Comparison of ENCODE assay signal across 1 cellular context in the genomic region with DNA sequence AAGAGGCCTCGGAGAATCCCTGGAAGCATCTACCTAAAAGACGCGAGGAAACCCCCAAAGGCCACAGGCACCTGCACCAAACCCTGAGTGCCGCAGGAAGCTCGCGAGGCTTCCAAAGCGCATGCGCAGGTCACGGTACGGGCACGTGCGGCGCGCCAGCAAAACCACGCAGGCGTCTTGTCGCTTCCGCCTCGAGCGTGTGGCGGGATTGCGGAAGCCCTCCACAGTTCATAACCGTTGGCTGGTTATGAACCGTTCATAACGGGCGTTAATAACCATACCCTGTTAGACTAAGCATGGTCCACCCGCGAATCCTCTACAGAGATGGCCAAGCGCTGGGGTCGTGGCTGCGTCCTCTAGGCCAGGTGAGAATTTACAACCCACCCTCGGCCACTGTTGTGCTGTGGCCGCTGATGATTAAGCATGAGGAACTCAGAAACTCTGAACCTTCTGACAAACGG.
TF ChIP-seq lines count a peak whose summit lies in the region.

No MANE protein-coding gene starts in this region.

TF ChIP-seq in GM12878, 131 proteins besides CTCF, POLR2A, EP300 and RAD21 (continued from another document and continues in another):
- TF ChIP-seq, protein P1, sequence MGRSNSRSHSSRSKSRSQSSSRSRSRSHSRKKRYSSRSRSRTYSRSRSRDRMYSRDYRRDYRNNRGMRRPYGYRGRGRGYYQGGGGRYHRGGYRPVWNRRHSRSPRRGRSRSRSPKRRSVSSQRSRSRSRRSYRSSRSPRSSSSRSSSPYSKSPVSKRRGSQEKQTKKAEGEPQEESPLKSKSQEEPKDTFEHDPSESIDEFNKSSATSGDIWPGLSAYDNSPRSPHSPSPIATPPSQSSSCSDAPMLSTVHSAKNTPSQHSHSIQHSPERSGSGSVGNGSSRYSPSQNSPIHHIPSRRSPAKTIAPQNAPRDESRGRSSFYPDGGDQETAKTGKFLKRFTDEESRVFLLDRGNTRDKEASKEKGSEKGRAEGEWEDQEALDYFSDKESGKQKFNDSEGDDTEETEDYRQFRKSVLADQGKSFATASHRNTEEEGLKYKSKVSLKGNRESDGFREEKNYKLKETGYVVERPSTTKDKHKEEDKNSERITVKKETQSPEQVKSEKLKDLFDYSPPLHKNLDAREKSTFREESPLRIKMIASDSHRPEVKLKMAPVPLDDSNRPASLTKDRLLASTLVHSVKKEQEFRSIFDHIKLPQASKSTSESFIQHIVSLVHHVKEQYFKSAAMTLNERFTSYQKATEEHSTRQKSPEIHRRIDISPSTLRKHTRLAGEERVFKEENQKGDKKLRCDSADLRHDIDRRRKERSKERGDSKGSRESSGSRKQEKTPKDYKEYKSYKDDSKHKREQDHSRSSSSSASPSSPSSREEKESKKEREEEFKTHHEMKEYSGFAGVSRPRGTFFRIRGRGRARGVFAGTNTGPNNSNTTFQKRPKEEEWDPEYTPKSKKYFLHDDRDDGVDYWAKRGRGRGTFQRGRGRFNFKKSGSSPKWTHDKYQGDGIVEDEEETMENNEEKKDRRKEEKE (IDR thresholded peaks at IDR 0.05) = peak; percentile 66; the same call in 1 of the 2 replicates
- no peak; the same call in 1 of the 2 replicates for TF ChIP-seq NR2C1 (IDR thresholded peaks at IDR 0.05)
- no peak for TF ChIP-seq IKZF2 (IDR thresholded peaks at IDR 0.05)
- TF ChIP-seq POU2F2 (IDR thresholded peaks at IDR 0.05; ENCODE audit: borderline replicate concordance, low read depth, low read length) = peak; percentile 77; the same call in 2 of the 3 replicates
- TF ChIP-seq NFIC (IDR thresholded peaks at IDR 0.05; ENCODE audit: low read depth, low read length) = no peak
- no peak for TF ChIP-seq EZH2 (IDR thresholded peaks at IDR 0.05; ENCODE audit: borderline replicate concordance, control insufficient read depth, low read depth, low read length)
- peak; percentile 40; the same call in 1 of the 2 replicates for TF ChIP-seq CREM (IDR thresholded peaks at IDR 0.05; ENCODE audit: low read depth)
- TF ChIP-seq, protein P2, sequence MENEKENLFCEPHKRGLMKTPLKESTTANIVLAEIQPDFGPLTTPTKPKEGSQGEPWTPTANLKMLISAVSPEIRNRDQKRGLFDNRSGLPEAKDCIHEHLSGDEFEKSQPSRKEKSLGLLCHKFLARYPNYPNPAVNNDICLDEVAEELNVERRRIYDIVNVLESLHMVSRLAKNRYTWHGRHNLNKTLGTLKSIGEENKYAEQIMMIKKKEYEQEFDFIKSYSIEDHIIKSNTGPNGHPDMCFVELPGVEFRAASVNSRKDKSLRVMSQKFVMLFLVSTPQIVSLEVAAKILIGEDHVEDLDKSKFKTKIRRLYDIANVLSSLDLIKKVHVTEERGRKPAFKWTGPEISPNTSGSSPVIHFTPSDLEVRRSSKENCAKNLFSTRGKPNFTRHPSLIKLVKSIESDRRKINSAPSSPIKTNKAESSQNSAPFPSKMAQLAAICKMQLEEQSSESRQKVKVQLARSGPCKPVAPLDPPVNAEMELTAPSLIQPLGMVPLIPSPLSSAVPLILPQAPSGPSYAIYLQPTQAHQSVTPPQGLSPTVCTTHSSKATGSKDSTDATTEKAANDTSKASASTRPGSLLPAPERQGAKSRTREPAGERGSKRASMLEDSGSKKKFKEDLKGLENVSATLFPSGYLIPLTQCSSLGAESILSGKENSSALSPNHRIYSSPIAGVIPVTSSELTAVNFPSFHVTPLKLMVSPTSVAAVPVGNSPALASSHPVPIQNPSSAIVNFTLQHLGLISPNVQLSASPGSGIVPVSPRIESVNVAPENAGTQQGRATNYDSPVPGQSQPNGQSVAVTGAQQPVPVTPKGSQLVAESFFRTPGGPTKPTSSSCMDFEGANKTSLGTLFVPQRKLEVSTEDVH (IDR thresholded peaks at IDR 0.05; ENCODE audit: low read depth, partially characterized antibody) = peak; percentile 55
- no peak for TF ChIP-seq PML (IDR thresholded peaks at IDR 0.05; ENCODE audit: low read length)
- TF ChIP-seq NRF1 (conservative IDR thresholded peaks at IDR 0.05; ENCODE audit: low read depth, low read length) = peak; percentile 73
- no peak for TF ChIP-seq TARDBP (IDR thresholded peaks at IDR 0.05; ENCODE audit: borderline replicate concordance)
- TF ChIP-seq ZNF384 (IDR thresholded peaks at IDR 0.05; ENCODE audit: borderline replicate concordance, low read depth, low read length) = no peak
- TF ChIP-seq, protein P3, sequence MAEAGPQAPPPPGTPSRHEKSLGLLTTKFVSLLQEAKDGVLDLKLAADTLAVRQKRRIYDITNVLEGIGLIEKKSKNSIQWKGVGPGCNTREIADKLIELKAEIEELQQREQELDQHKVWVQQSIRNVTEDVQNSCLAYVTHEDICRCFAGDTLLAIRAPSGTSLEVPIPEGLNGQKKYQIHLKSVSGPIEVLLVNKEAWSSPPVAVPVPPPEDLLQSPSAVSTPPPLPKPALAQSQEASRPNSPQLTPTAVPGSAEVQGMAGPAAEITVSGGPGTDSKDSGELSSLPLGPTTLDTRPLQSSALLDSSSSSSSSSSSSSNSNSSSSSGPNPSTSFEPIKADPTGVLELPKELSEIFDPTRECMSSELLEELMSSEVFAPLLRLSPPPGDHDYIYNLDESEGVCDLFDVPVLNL (IDR thresholded peaks at IDR 0.05; ENCODE audit: low read depth, low read length) = no peak
- no peak; the same call in 1 of the 2 replicates for TF ChIP-seq SMAD5 (IDR thresholded peaks at IDR 0.05; ENCODE audit: low read depth)
- TF ChIP-seq CBX5 (IDR thresholded peaks at IDR 0.05; ENCODE audit: low read depth) = no peak
- no peak for TF ChIP-seq TCF3 (IDR thresholded peaks at IDR 0.05; ENCODE audit: borderline replicate concordance, insufficient read depth, low read depth, low read length)
- no peak for TF ChIP-seq SIN3A (IDR thresholded peaks at IDR 0.05; ENCODE audit: low read depth, low read length)
- TF ChIP-seq, protein P4, sequence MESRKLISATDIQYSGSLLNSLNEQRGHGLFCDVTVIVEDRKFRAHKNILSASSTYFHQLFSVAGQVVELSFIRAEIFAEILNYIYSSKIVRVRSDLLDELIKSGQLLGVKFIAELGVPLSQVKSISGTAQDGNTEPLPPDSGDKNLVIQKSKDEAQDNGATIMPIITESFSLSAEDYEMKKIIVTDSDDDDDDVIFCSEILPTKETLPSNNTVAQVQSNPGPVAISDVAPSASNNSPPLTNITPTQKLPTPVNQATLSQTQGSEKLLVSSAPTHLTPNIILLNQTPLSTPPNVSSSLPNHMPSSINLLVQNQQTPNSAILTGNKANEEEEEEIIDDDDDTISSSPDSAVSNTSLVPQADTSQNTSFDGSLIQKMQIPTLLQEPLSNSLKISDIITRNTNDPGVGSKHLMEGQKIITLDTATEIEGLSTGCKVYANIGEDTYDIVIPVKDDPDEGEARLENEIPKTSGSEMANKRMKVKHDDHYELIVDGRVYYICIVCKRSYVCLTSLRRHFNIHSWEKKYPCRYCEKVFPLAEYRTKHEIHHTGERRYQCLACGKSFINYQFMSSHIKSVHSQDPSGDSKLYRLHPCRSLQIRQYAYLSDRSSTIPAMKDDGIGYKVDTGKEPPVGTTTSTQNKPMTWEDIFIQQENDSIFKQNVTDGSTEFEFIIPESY (IDR thresholded peaks at IDR 0.05) = peak; percentile 84
- TF ChIP-seq SUZ12 (IDR thresholded peaks at IDR 0.05; ENCODE audit: unreplicated experiment) = no peak
- no peak for TF ChIP-seq HDGF (IDR thresholded peaks at IDR 0.05)
- TF ChIP-seq NBN (IDR thresholded peaks at IDR 0.05) = peak; percentile 75; the same call in 1 of the 2 replicates
- TF ChIP-seq SMC3 (IDR thresholded peaks at IDR 0.05; ENCODE audit: borderline replicate concordance, low read length) = no peak
- 0 out of 2 replicates have a peak, but pooled peaks have one; percentile 37 for TF ChIP-seq BRCA1 (IDR thresholded peaks at IDR 0.05; ENCODE audit: low read depth, low read length)
- no peak for TF ChIP-seq NFXL1 (IDR thresholded peaks at IDR 0.05; ENCODE audit: borderline replicate concordance)
- TF ChIP-seq MTA3 (IDR thresholded peaks at IDR 0.05; ENCODE audit: borderline replicate concordance, low read length) = no peak
- TF ChIP-seq TCF7 (IDR thresholded peaks at IDR 0.05; ENCODE audit: borderline replicate concordance) = no peak
- TF ChIP-seq, protein P5, sequence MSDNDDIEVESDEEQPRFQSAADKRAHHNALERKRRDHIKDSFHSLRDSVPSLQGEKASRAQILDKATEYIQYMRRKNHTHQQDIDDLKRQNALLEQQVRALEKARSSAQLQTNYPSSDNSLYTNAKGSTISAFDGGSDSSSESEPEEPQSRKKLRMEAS (IDR thresholded peaks at IDR 0.05; ENCODE audit: low read depth, low read length) = peak; percentile 97
- TF ChIP-seq ZSCAN29 (IDR thresholded peaks at IDR 0.05) = no peak
- TF ChIP-seq ETV6 (conservative IDR thresholded peaks at IDR 0.05 in 1 of 2, IDR thresholded peaks at IDR 0.05 in 1 of 2; ENCODE audit: borderline replicate concordance in 1 of 2, low read depth in 1 of 2) = no peak
- TF ChIP-seq, protein P6, sequence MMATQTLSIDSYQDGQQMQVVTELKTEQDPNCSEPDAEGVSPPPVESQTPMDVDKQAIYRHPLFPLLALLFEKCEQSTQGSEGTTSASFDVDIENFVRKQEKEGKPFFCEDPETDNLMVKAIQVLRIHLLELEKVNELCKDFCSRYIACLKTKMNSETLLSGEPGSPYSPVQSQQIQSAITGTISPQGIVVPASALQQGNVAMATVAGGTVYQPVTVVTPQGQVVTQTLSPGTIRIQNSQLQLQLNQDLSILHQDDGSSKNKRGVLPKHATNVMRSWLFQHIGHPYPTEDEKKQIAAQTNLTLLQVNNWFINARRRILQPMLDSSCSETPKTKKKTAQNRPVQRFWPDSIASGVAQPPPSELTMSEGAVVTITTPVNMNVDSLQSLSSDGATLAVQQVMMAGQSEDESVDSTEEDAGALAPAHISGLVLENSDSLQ (IDR thresholded peaks at IDR 0.05) = no peak
- no peak for TF ChIP-seq EED (IDR thresholded peaks at IDR 0.05; ENCODE audit: low read depth)
- TF ChIP-seq, protein P7, sequence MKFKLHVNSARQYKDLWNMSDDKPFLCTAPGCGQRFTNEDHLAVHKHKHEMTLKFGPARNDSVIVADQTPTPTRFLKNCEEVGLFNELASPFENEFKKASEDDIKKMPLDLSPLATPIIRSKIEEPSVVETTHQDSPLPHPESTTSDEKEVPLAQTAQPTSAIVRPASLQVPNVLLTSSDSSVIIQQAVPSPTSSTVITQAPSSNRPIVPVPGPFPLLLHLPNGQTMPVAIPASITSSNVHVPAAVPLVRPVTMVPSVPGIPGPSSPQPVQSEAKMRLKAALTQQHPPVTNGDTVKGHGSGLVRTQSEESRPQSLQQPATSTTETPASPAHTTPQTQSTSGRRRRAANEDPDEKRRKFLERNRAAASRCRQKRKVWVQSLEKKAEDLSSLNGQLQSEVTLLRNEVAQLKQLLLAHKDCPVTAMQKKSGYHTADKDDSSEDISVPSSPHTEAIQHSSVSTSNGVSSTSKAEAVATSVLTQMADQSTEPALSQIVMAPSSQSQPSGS (IDR thresholded peaks at IDR 0.05; ENCODE audit: low read length) = no peak
- TF ChIP-seq, protein P8, sequence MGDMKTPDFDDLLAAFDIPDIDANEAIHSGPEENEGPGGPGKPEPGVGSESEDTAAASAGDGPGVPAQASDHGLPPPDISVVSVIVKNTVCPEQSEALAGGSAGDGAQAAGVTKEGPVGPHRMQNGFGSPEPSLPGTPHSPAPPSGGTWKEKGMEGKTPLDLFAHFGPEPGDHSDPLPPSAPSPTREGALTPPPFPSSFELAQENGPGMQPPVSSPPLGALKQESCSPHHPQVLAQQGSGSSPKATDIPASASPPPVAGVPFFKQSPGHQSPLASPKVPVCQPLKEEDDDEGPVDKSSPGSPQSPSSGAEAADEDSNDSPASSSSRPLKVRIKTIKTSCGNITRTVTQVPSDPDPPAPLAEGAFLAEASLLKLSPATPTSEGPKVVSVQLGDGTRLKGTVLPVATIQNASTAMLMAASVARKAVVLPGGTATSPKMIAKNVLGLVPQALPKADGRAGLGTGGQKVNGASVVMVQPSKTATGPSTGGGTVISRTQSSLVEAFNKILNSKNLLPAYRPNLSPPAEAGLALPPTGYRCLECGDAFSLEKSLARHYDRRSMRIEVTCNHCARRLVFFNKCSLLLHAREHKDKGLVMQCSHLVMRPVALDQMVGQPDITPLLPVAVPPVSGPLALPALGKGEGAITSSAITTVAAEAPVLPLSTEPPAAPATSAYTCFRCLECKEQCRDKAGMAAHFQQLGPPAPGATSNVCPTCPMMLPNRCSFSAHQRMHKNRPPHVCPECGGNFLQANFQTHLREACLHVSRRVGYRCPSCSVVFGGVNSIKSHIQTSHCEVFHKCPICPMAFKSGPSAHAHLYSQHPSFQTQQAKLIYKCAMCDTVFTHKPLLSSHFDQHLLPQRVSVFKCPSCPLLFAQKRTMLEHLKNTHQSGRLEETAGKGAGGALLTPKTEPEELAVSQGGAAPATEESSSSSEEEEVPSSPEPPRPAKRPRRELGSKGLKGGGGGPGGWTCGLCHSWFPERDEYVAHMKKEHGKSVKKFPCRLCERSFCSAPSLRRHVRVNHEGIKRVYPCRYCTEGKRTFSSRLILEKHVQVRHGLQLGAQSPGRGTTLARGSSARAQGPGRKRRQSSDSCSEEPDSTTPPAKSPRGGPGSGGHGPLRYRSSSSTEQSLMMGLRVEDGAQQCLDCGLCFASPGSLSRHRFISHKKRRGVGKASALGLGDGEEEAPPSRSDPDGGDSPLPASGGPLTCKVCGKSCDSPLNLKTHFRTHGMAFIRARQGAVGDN (IDR thresholded peaks at IDR 0.05) = peak; percentile 99
- peak; percentile 51 for TF ChIP-seq HCFC1 (IDR thresholded peaks at IDR 0.05; ENCODE audit: low read length)
- no peak for TF ChIP-seq RELA (IDR thresholded peaks at IDR 0.05; ENCODE audit: borderline replicate concordance, partially characterized antibody)
- TF ChIP-seq, protein P9, sequence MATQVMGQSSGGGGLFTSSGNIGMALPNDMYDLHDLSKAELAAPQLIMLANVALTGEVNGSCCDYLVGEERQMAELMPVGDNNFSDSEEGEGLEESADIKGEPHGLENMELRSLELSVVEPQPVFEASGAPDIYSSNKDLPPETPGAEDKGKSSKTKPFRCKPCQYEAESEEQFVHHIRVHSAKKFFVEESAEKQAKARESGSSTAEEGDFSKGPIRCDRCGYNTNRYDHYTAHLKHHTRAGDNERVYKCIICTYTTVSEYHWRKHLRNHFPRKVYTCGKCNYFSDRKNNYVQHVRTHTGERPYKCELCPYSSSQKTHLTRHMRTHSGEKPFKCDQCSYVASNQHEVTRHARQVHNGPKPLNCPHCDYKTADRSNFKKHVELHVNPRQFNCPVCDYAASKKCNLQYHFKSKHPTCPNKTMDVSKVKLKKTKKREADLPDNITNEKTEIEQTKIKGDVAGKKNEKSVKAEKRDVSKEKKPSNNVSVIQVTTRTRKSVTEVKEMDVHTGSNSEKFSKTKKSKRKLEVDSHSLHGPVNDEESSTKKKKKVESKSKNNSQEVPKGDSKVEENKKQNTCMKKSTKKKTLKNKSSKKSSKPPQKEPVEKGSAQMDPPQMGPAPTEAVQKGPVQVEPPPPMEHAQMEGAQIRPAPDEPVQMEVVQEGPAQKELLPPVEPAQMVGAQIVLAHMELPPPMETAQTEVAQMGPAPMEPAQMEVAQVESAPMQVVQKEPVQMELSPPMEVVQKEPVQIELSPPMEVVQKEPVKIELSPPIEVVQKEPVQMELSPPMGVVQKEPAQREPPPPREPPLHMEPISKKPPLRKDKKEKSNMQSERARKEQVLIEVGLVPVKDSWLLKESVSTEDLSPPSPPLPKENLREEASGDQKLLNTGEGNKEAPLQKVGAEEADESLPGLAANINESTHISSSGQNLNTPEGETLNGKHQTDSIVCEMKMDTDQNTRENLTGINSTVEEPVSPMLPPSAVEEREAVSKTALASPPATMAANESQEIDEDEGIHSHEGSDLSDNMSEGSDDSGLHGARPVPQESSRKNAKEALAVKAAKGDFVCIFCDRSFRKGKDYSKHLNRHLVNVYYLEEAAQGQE (IDR thresholded peaks at IDR 0.05; ENCODE audit: low read depth, low read length) = no peak
